ENCODE assay signal across 29 cellular contexts in genomic region chr7:91414734-91415133, GRCh38.
"Had no signal": no experiment of that assay in that cellular context is flagged by ENCODE, and none has a peak within 500 bp of the region (broad histone marks: within the 10 kb centered on the region; RNA-seq: fewer than 3 reads in every experiment).

No MANE protein-coding gene starts in this region.

- H3K36me3 Mint-ChIP-seq: naive thymus-derived CD8-positive, alpha-beta T cell; natural killer cell treated with Interleukin-12 subunit alpha and Interleukin-12 subunit beta and Interleukin-15 and Interleukin-18, amount 100 ng/mL, for 72 hours; stimulated activated effector memory CD8-positive, alpha-beta T cell treated with anti-CD3 and anti-CD28 coated beads, Interleukin-12 subunit alpha, Interleukin-12 subunit beta, amount 100 ng/mL, for 72 hours; stimulated activated naive B cell treated with anti-CD40 and anti-IgM and Interleukin-4, amounts not matched to agents 10 μg/mL and 1 μg/mL and 100 μg/mL, for 72 hours had no signal

- H3K27ac ChIP-seq: ovary, parathyroid adenoma, psoas muscle, right lobe of liver, sigmoid colon, stomach, thoracic aorta, thyroid gland, tibial nerve, upper lobe of left lung, vagina had no signal

- H3K4me1 Mint-ChIP-seq: naive thymus-derived CD8-positive, alpha-beta T cell; neural crest cell; stimulated activated effector memory CD8-positive, alpha-beta T cell treated with anti-CD3 and anti-CD28 coated beads, Interleukin-12 subunit alpha, Interleukin-12 subunit beta, amount 100 ng/mL, for 72 hours; stimulated activated naive B cell treated with anti-CD40 and anti-IgM and Interleukin-4, amounts not matched to agents 10 μg/mL and 1 μg/mL and 100 μg/mL, for 72 hours had no signal

- H3K9me3 ChIP-seq: ovary, psoas muscle, right lobe of liver, sigmoid colon, stomach, thoracic aorta, thyroid gland, tibial nerve, upper lobe of left lung, vagina had no signal

- H3K27me3 Mint-ChIP-seq: natural killer cell treated with Interleukin-12 subunit alpha and Interleukin-12 subunit beta and Interleukin-15 and Interleukin-18, amount 100 ng/mL, for 72 hours; stimulated activated naive CD8-positive, alpha-beta T cell treated with anti-CD3 and anti-CD28 coated beads, Interleukin-15, Interleukin-2, amounts not matched to agents 100 ng/mL and 50 ng/mL, for 24 hours had no signal

- H3K9me3 Mint-ChIP-seq: natural killer cell treated with Interleukin-12 subunit alpha and Interleukin-12 subunit beta and Interleukin-15 and Interleukin-18, amount 100 ng/mL, for 72 hours; nephron progenitor cell; stimulated activated effector memory CD8-positive, alpha-beta T cell treated with anti-CD3 and anti-CD28 coated beads, Interleukin-12 subunit alpha, Interleukin-12 subunit beta, amount 100 ng/mL, for 72 hours; stimulated activated naive B cell treated with anti-CD40 and anti-IgM and Interleukin-4, amounts not matched to agents 10 μg/mL and 1 μg/mL and 100 μg/mL, for 72 hours; stimulated activated naive CD8-positive, alpha-beta T cell treated with anti-CD3 and anti-CD28 coated beads, Interleukin-15, Interleukin-2, amounts not matched to agents 100 ng/mL and 50 ng/mL, for 24 hours had no signal

- H3K36me3 ChIP-seq: ovary, right lobe of liver, sigmoid colon, stomach, thoracic aorta, thyroid gland, tibial nerve, upper lobe of left lung, vagina had no signal

- H3K4me3 Mint-ChIP-seq: naive thymus-derived CD8-positive, alpha-beta T cell; natural killer cell treated with Interleukin-12 subunit alpha and Interleukin-12 subunit beta and Interleukin-15 and Interleukin-18, amount 100 ng/mL, for 72 hours; nephron progenitor cell; neural crest cell; stimulated activated effector memory CD8-positive, alpha-beta T cell treated with anti-CD3 and anti-CD28 coated beads, Interleukin-12 subunit alpha, Interleukin-12 subunit beta, amount 100 ng/mL, for 72 hours; stimulated activated naive B cell treated with anti-CD40 and anti-IgM and Interleukin-4, amounts not matched to agents 10 μg/mL and 1 μg/mL and 100 μg/mL, for 72 hours; stimulated activated naive CD8-positive, alpha-beta T cell treated with anti-CD3 and anti-CD28 coated beads, Interleukin-15, Interleukin-2, amounts not matched to agents 100 ng/mL and 50 ng/mL, for 24 hours had no signal

- H3K9ac ChIP-seq: parathyroid adenoma had no signal

- H3K27me3 ChIP-seq: ovary, right lobe of liver, sigmoid colon, stomach, thyroid gland, tibial nerve, upper lobe of left lung, vagina had no signal

- ATAC-seq: naive thymus-derived CD8-positive, alpha-beta T cell; natural killer cell treated with Interleukin-12 subunit alpha and Interleukin-12 subunit beta and Interleukin-15 and Interleukin-18, amount 100 ng/mL, for 72 hours; psoas muscle; right cardiac atrium; right lobe of liver; stimulated activated effector memory CD8-positive, alpha-beta T cell treated with anti-CD3 and anti-CD28 coated beads, Interleukin-12 subunit alpha, Interleukin-12 subunit beta, amount 100 ng/mL, for 72 hours; stimulated activated naive B cell treated with anti-CD40 and anti-IgM and Interleukin-4, amounts not matched to agents 10 μg/mL and 1 μg/mL and 100 μg/mL, for 72 hours had no signal

- DNase-seq: naive thymus-derived CD8-positive, alpha-beta T cell; nephron progenitor cell; occipital lobe; ovary; posterior cingulate gyrus; psoas muscle; right cardiac atrium; right lobe of liver; sigmoid colon; small intestine; stimulated activated CD4-positive, alpha-beta T cell treated with anti-CD3 and anti-CD28 coated beads, Interleukin-15, amount 100 ng/mL, for 24 hours; stimulated activated CD4-positive, alpha-beta T cell treated with anti-CD3 and anti-CD28 coated beads, Interleukin-2, amount 100 ng/mL, for 24 hours; stimulated activated CD4-positive, alpha-beta T cell treated with anti-CD3 and anti-CD28 coated beads, Interleukin-2, amount 100 ng/mL, for 48 hours; stimulated activated CD4-positive, alpha-beta T cell treated with anti-CD3 and anti-CD28 coated beads, Interleukin-4, amount 100 ng/mL, for 24 hours; stimulated activated naive B cell treated with anti-CD40 and anti-IgM and Interleukin-4, amounts not matched to agents 10 μg/mL and 1 μg/mL and 100 μg/mL, for 72 hours; stimulated activated naive CD4-positive, alpha-beta T cell treated with Interleukin-2 at 50 U/mL for 16 hours; stomach; thyroid gland; trophoblast cell; upper lobe of left lung had no signal

- H3K4me1 ChIP-seq: parathyroid adenoma, psoas muscle, right lobe of liver, sigmoid colon, stomach, thyroid gland, tibial nerve, upper lobe of left lung, vagina had no signal

- H3K27ac Mint-ChIP-seq: naive thymus-derived CD8-positive, alpha-beta T cell; natural killer cell treated with Interleukin-12 subunit alpha and Interleukin-12 subunit beta and Interleukin-15 and Interleukin-18, amount 100 ng/mL, for 72 hours; nephron progenitor cell; progenitor cell of endocrine pancreas; stimulated activated effector memory CD8-positive, alpha-beta T cell treated with anti-CD3 and anti-CD28 coated beads, Interleukin-12 subunit alpha, Interleukin-12 subunit beta, amount 100 ng/mL, for 72 hours; stimulated activated naive B cell treated with anti-CD40 and anti-IgM and Interleukin-4, amounts not matched to agents 10 μg/mL and 1 μg/mL and 100 μg/mL, for 72 hours; stimulated activated naive CD8-positive, alpha-beta T cell treated with anti-CD3 and anti-CD28 coated beads, Interleukin-15, Interleukin-2, amounts not matched to agents 100 ng/mL and 50 ng/mL, for 24 hours had no signal

- H3K4me3 ChIP-seq: ovary, psoas muscle, right lobe of liver, sigmoid colon, stomach, thoracic aorta, thyroid gland, tibial nerve, upper lobe of left lung, vagina had no signal
